In the genomic region with DNA sequence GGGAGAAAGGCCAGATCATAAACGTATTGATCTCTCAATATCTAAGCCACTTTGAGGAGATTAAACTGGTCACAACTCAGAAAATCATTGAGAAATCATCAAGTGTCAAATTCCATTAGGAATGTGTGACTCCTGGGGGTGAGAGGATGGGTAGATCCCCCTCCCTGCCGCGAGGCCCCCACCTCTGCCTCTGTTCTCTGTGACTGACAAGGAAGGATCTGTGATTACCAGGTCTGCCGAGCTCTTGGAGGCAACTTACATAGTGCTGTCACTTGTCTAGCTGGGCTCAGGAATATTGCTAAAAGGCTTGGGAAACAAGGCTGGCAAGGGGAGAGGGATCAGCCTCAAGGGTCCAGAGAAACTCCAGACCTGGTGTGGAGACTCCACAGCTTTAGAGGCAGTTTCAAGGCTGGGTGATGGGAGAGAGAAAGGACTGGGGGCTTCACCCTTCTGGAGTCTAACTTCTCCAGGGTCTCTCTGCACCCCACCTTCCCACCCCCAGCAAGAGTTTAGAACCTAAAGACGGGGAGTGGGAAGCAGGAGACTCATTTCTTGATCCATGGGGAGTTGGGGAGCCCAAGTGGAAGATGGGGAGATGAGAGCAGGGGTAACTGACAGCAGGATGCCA, we compare ENCODE assay signal across 13 cellular contexts. TPM values are rescaled to one million over a fixed set of nuclear protein-coding genes. Genes with fewer than 3 reads are reported as not detected.
DNase-seq lines count a peak whose midpoint lies in the region; ATAC-seq and TF ChIP-seq lines count a peak whose summit lies in the region.
"Had no signal": no experiment of that assay in that cellular context is flagged by ENCODE, and none has a peak within 500 bp of the region (broad histone marks: within the 10 kb centered on the region; RNA-seq: fewer than 3 reads in every experiment).

No MANE protein-coding gene starts in this region.

- POLR2A ChIA-PET in WTC11 (lab: Charles Lee) = interaction anchor here (0.6 kb wide), 1 partner anchor 561 kb away, joined by 5 read pairs; no protein-coding TSS in a partner anchor

- H3K36me3 ChIP-seq in H7 (replicated peaks; ENCODE audit: control insufficient read depth, insufficient read depth, low read length) = no peaks in the 10 kb centered on the region
- no peaks in the 10 kb centered on the region for H3K36me3 ChIP-seq in left lung
- no peaks in the 10 kb centered on the region for H3K36me3 ChIP-seq in spleen

- no peaks in the 10 kb centered on the region; the same call in 1 of the 2 replicates for H3K27me3 ChIP-seq in H7 (ENCODE audit: control insufficient read depth, insufficient read depth, low read length)
- no peaks in the 10 kb centered on the region for H3K27me3 ChIP-seq in left lung
- no peaks in the 10 kb centered on the region for H3K27me3 ChIP-seq in spleen (replicated peaks in 1 of 7)

- H3K4me1 ChIP-seq in left lung = peaks cover 56 to 97% of the 10 kb centered on the region in 2 donors
- peaks cover 52 to 100% (median 93%) of the 10 kb centered on the region in 6 donors for H3K4me1 ChIP-seq in spleen

- H3K9me3 Mint-ChIP-seq in activated T-helper 17 cell treated with anti-CD3 and anti-CD28 coated beads, Interleukin-2, amount 50 U/mL, for 72 hours = no peaks in the 10 kb centered on the region
- H3K9me3 Mint-ChIP-seq in WTC11 (no peaks in the 10 kb centered on the region), HFFc6 (no peaks in the 10 kb centered on the region)

- DNase-seq in H7 (peak; percentile 60), left lung (no peak), spleen (peak; percentile 39), DMS153 treated with DMSO at 0.1 percent for 48 hours (lab: John Stamatoyannopoulos, UW; ENCODE audit: unreplicated experiment) (no peak), WTC11 (ENCODE audit: low spot score) (no peak), NCI-H774 (lab: John Stamatoyannopoulos, UW) (no peak), HFFc6 (no peak)
- DNase-seq: NCI-H526 treated with DMSO at 0.1 percent for 48 hours, T1000 had no signal

- no peaks in the 10 kb centered on the region for H3K9me3 ChIP-seq in left lung
- H3K9me3 ChIP-seq in spleen = no peaks in the 10 kb centered on the region

- H3K4me3 Mint-ChIP-seq in activated T-helper 17 cell treated with anti-CD3 and anti-CD28 coated beads, Interleukin-2, amount 50 U/mL, for 72 hours = peak overlapping the region; percentile 71
- H3K4me3 Mint-ChIP-seq in WTC11 (no peak overlapping the region), HFFc6 (no peak overlapping the region)

- H3K27ac ChIP-seq in left lung = peak overlapping the region; percentile 98 to 99
- H3K27ac ChIP-seq in spleen = peak overlapping the region; percentile 70 to 100 (median 100)

- peak overlapping the region; percentile 67 for H3K27ac Mint-ChIP-seq in activated T-helper 17 cell treated with anti-CD3 and anti-CD28 coated beads, Interleukin-2, amount 50 U/mL, for 72 hours
- H3K27ac Mint-ChIP-seq in WTC11 (no peak overlapping the region), HFFc6 (no peak overlapping the region)

- WGBS in spleen, 5 donors = 61 to 74% (median 73%) methylated on average over 5 of the region's 5 CpGs

- TF ChIP-seq POLR2A in spleen (IDR thresholded peaks at IDR 0.05) = no peak

- intact Hi-C loops in left lung (cut with DNase I) (loop anchor here in 1 of 2 donors (5.0 kb wide), 1 partner anchor 38 kb away; a partner anchor contains a TSS), spleen (cut with DNase I; ENCODE audit: low total_unique reads) (loop anchor here (5.0 kb wide), 1 partner anchor 38 kb away; a partner anchor contains a TSS)

- no peak for ATAC-seq in activated T-helper 17 cell treated with anti-CD3 and anti-CD28 coated beads, Interleukin-2, amount 50 U/mL, for 72 hours (replicated peaks)
- no peak for ATAC-seq in left lung
- ATAC-seq in WTC11 = no peak

- H3K4me3 ChIP-seq in H7 (ENCODE audit: insufficient read depth, low read depth, low read length) (no peak overlapping the region), left lung (no peak overlapping the region), spleen (no peak overlapping the region)

- no peaks in the 10 kb centered on the region for H3K27me3 Mint-ChIP-seq in activated T-helper 17 cell treated with anti-CD3 and anti-CD28 coated beads, Interleukin-2, amount 50 U/mL, for 72 hours
- H3K27me3 Mint-ChIP-seq in WTC11 (ENCODE audit: low read depth) (peaks cover 35% of the 10 kb centered on the region), HFFc6 (ENCODE audit: insufficient read depth) (peaks cover 1% of the 10 kb centered on the region)

- TF ChIP-seq CTCF in left lung (IDR thresholded peaks at IDR 0.05) (no peak), spleen (IDR thresholded peaks at IDR 0.05 in 8 of 11, conservative IDR thresholded peaks at IDR 0.05 in 3 of 11) (no peak), WTC11 (IDR thresholded peaks at IDR 0.05) (no peak), HFFc6 (IDR thresholded peaks at IDR 0.05) (no peak)

- H3K36me3 Mint-ChIP-seq in activated T-helper 17 cell treated with anti-CD3 and anti-CD28 coated beads, Interleukin-2, amount 50 U/mL, for 72 hours (ENCODE audit: low read depth) = no peaks in the 10 kb centered on the region
- H3K36me3 Mint-ChIP-seq in WTC11 (no peaks in the 10 kb centered on the region), HFFc6 (ENCODE audit: low read depth) (no peaks in the 10 kb centered on the region)

- peaks cover 48% of the 10 kb centered on the region for H3K4me1 Mint-ChIP-seq in activated T-helper 17 cell treated with anti-CD3 and anti-CD28 coated beads, Interleukin-2, amount 50 U/mL, for 72 hours
- H3K4me1 Mint-ChIP-seq in WTC11 (peaks cover 53% of the 10 kb centered on the region), HFFc6 (ENCODE audit: low read depth) (peaks cover 33% of the 10 kb centered on the region)

- CTCF ChIA-PET in WTC11 (lab: Charles Lee) = interaction anchor here (0.8 to 1.9 kb wide), 3 partner anchors 12 to 203 kb away, joined by 4 to 6 read pairs (median 4); a partner anchor contains a TSS

TF ChIP-seq in WTC11, 78 proteins besides CTCF, POLR2A, EP300 and RAD21:
- no peak for TF ChIP-seq FOXK1 (CRISPR knock-in tag; IDR thresholded peaks at IDR 0.05)
- TF ChIP-seq ZNF219 (CRISPR knock-in tag; IDR thresholded peaks at IDR 0.05; ENCODE audit: borderline replicate concordance) = no peak
- TF ChIP-seq, protein P1, sequence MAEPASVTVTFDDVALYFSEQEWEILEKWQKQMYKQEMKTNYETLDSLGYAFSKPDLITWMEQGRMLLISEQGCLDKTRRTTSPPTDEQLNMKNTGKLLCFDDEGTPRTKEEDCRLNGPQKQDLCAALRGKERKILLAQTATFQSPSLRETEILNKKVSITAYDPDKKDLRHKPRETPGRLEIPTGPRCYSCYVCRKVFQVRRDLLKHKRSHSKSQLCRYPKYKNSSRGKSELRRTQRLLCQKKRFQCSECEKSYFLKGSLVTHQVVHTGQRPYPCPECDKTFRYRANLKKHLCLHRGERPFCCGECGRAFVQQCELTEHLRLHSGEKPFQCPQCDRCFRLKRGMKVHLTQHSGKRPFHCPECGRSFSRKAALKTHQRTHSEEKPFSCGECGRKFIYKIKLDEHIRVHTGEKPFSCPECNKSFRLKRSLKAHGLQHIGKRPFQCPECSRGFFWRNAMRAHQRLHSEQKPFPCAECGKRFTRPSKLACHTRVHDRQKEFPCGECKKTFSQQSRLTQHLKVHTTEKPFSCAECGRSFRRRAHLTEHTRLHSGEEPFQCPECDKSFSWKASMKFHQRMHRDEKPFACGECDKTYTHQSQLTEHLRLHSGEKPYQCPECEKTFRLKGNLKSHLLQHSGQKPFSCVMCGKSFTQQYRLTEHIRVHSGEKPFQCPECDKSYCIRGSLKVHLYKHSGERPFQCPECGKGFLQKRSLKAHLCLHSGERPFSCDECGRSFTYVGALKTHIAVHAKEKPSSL (CRISPR knock-in tag; conservative IDR thresholded peaks at IDR 0.05) = no peak

RNA-seq across cellular contexts. Expression of a gene that starts 11.6 kb away (rescaled TPM):
- 0.94 and 3.0 TPM in 2 replicates for total RNA-seq in H7 (2014; rRNA removed; shearing (Covaris generic))
- total RNA-seq in activated T-helper 17 cell treated with anti-CD3 and anti-CD28 coated beads, Interleukin-2, amount 50 U/mL, for 72 hours = 1 to 10 TPM; 1.8 to 1.9 TPM
- total RNA-seq in left lung (under 1 TPM; 0.45 to 0.90 TPM), spleen (1 to 10 TPM in 2 of 7 donors, under 1 TPM in 5; 0.23 to 1.6 (median 0.97) TPM), WTC11 (2021) (1.0 to 2.0 TPM (median 1.4 TPM) in 3 replicates)
- 1 to 10 TPM; 2.0 to 4.1 (median 2.7) TPM for polyA plus RNA-seq in spleen
- under 1 TPM in 4 of 6 experiments, not detected in 2; 0.17 to 0.33 (median 0.27) TPM for total RNA-seq in HFFc6 (2021; fragmentation: NEBNext Ultra II Directional; extraction: Animal tissue kit (Norgen Biotek cat#: 25700))
- total RNA-seq: glomerular endothelial cell had no signal

RNA-seq across cellular contexts. Expression of a gene that starts 36.5 kb away (rescaled TPM):
- total RNA-seq in H7 (2014; rRNA removed; shearing (Covaris generic)) = 13.2 and 15.0 TPM in 2 replicates
- 100 to 1,000 TPM in 1 of 2 donors, 10 to 100 TPM in 1; 39.9 to 101 TPM for total RNA-seq in activated T-helper 17 cell treated with anti-CD3 and anti-CD28 coated beads, Interleukin-2, amount 50 U/mL, for 72 hours
- total RNA-seq in left lung = 100 to 1,000 TPM; 114 to 139 TPM
- total RNA-seq in spleen = 100 to 1,000 TPM in 5 of 7 donors, 10 to 100 TPM in 2; 39.9 to 368 (median 241) TPM
- 10 to 100 TPM; 23.8 to 88.9 (median 75.9) TPM for polyA plus RNA-seq in spleen
- total RNA-seq in WTC11 (2021) = 27.0 to 29.4 TPM (median 27.2 TPM) in 3 replicates
- total RNA-seq in HFFc6 (2021; fragmentation: NEBNext Ultra II Directional; extraction: Animal tissue kit (Norgen Biotek cat#: 25700)) = 10 to 100 TPM in 5 of 6 experiments, 1 to 10 TPM in 1; 7.6 to 12.9 (median 11.8) TPM

RNA-seq across cellular contexts. Expression of a gene that starts 51.2 kb away (rescaled TPM):
- 4.2 and 10.8 TPM in 2 replicates for total RNA-seq in H7 (2014; rRNA removed; shearing (Covaris generic))
- total RNA-seq in activated T-helper 17 cell treated with anti-CD3 and anti-CD28 coated beads, Interleukin-2, amount 50 U/mL, for 72 hours = not detected
- total RNA-seq in left lung (not detected), spleen (not detected), WTC11 (2021) (2.8 to 6.2 TPM (median 3.4 TPM) in 3 replicates)
- not detected for polyA plus RNA-seq in spleen
- not detected for total RNA-seq in HFFc6 (2021; fragmentation: NEBNext Ultra II Directional; extraction: Animal tissue kit (Norgen Biotek cat#: 25700))
- total RNA-seq: glomerular endothelial cell, LHCN-M2, pulmonary artery endothelial cell had no signal

RNA-seq across cellular contexts. Expression of a gene that starts 55.6 kb away (rescaled TPM):
- not detected in 2 replicates for total RNA-seq in H7 (2014; rRNA removed; shearing (Covaris generic))
- not detected for total RNA-seq in activated T-helper 17 cell treated with anti-CD3 and anti-CD28 coated beads, Interleukin-2, amount 50 U/mL, for 72 hours
- not detected for total RNA-seq in left lung
- total RNA-seq in spleen = not detected
- not detected for polyA plus RNA-seq in spleen
- 0.34 to 0.55 TPM (median 0.42 TPM) in 3 replicates for total RNA-seq in WTC11 (2021)
- total RNA-seq in HFFc6 (2021; fragmentation: NEBNext Ultra II Directional; extraction: Animal tissue kit (Norgen Biotek cat#: 25700)) = not detected
- total RNA-seq: glomerular endothelial cell, LHCN-M2, pulmonary artery endothelial cell had no signal

Comparison
In these comparisons a context has a peak if more than half of its experiments do, and no peak if none do; other contexts are left out.
1. DNase-seq: peak in H7 (single experiment) and spleen (single experiment); none in left lung (0 of 2), DMS153 treated with DMSO at 0.1 percent for 48 hours (single experiment), WTC11 (single experiment), NCI-H774 (single experiment) and HFFc6 (single experiment).